2 cellular contexts compared by ENCODE assay signal in the genomic region with DNA sequence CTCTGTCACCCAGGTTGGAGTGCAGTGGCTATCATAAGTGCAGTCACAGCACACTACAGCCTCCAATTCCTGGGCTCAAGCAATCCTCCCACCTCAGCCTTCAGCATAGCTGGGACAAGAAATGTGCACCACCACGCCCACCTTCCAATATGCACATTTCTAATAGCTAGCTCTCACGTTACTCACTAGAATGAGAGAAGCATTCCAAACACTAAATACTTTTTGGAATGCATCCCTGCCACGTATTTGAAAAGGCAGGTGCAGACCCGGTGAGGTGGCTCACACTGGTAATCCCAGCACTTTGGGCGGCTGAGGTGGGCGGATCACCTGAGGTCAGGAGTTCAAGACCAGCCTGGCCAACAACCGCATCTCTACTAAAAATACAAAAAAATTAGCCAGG.
A peak's percentile ranks its signal among the peaks of the same experiment; 100 is the strongest.
TF ChIP-seq lines count a peak whose summit lies in the region.

No MANE protein-coding gene starts in this region.

TF ChIP-seq in HepG2, 621 proteins besides CTCF, POLR2A, EP300 and RAD21:
- TF ChIP-seq ZNF7 (CRISPR knock-in tag; IDR thresholded peaks at IDR 0.05) = peak; percentile 72; the same call in 1 of the 2 replicates
- TF ChIP-seq SIN3B (IDR thresholded peaks at IDR 0.05; ENCODE audit: low read length) = no peak
- TF ChIP-seq, protein P1, sequence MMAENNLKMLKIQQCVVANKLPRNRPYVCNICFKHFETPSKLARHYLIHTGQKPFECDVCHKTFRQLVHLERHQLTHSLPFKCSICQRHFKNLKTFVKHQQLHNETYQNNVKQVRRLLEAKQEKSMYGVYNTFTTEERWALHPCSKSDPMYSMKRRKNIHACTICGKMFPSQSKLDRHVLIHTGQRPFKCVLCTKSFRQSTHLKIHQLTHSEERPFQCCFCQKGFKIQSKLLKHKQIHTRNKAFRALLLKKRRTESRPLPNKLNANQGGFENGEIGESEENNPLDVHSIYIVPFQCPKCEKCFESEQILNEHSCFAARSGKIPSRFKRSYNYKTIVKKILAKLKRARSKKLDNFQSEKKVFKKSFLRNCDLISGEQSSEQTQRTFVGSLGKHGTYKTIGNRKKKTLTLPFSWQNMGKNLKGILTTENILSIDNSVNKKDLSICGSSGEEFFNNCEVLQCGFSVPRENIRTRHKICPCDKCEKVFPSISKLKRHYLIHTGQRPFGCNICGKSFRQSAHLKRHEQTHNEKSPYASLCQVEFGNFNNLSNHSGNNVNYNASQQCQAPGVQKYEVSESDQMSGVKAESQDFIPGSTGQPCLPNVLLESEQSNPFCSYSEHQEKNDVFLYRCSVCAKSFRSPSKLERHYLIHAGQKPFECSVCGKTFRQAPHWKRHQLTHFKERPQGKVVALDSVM (CRISPR knock-in tag; IDR thresholded peaks at IDR 0.05) = peak; percentile 30; the same call in 1 of the 2 replicates

TF ChIP-seq in WTC11, 78 proteins besides CTCF, POLR2A, EP300 and RAD21:
- TF ChIP-seq, protein P2, sequence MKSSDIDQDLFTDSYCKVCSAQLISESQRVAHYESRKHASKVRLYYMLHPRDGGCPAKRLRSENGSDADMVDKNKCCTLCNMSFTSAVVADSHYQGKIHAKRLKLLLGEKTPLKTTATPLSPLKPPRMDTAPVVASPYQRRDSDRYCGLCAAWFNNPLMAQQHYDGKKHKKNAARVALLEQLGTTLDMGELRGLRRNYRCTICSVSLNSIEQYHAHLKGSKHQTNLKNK (CRISPR knock-in tag; IDR thresholded peaks at IDR 0.05) = no peak
- TF ChIP-seq MXD4 (CRISPR knock-in tag; IDR thresholded peaks at IDR 0.05; ENCODE audit: borderline replicate concordance) = no peak
- TF ChIP-seq NR3C1 (CRISPR knock-in tag; conservative IDR thresholded peaks at IDR 0.05; ENCODE audit: low read depth) = no peak
- no peak for TF ChIP-seq NFATC4 (CRISPR knock-in tag; IDR thresholded peaks at IDR 0.05)
